25 cellular contexts compared by ENCODE assay signal in genomic region chr12:72986963-72987362, GRCh38.
"Had no signal": no experiment of that assay in that cellular context is flagged by ENCODE, and none has a peak within 500 bp of the region (broad histone marks: within the 10 kb centered on the region; RNA-seq: fewer than 3 reads in every experiment).

No MANE protein-coding gene starts in this region.

- DNase-seq: colonic mucosa; cortex of kidney; effector CD8-positive, alpha-beta T cell; effector memory CD8-positive, alpha-beta T cell; endodermal cell; esophagus squamous epithelium; foreskin fibroblast; foreskin melanocyte; gastrocnemius medialis; glutamatergic neuron; head of caudate nucleus; heart right ventricle; hippocampal formation; left cardiac atrium; left lung; left ventricle myocardium superior; lower lobe of right lung; mesenchymal stem cell; mucosa of descending colon; naive B cell had no signal

- ATAC-seq: effector memory CD8-positive, alpha-beta T cell; esophagus mucosa; gastrocnemius medialis; heart right ventricle; left cardiac atrium; left lung; left ventricle myocardium superior; lower lobe of right lung; mucosa of descending colon had no signal

- H3K27ac ChIP-seq: colonic mucosa, epithelial cell of prostate, esophagus squamous epithelium, gastrocnemius medialis, heart right ventricle, left lung, lower lobe of right lung had no signal

- H3K9me3 ChIP-seq: colonic mucosa, esophagus squamous epithelium, gastrocnemius medialis, heart right ventricle, left lung, lower lobe of right lung had no signal

- H3K36me3 ChIP-seq: colonic mucosa, esophagus squamous epithelium, gastrocnemius medialis, heart right ventricle, left lung, lower lobe of right lung had no signal

- H3K4me1 ChIP-seq: colonic mucosa, esophagus squamous epithelium, gastrocnemius medialis, heart right ventricle, left lung, lower lobe of right lung had no signal

- H3K27me3 ChIP-seq: colonic mucosa, esophagus squamous epithelium, gastrocnemius medialis, heart right ventricle, left lung had no signal

- H3K4me3 ChIP-seq: colonic mucosa, esophagus squamous epithelium, gastrocnemius medialis, heart right ventricle, left lung, lower lobe of right lung, mucosa of descending colon had no signal

- FAIRE-seq: endometrium, islet of Langerhans, keratinocyte had no signal
